1 cellular context compared by ENCODE assay signal in genomic region chr2:23940976-23941605, GRCh38.
TF ChIP-seq lines count a peak whose summit lies in the region.

No MANE protein-coding gene starts in this region.

TF ChIP-seq in A549, 52 proteins besides CTCF, POLR2A, EP300 and RAD21 (continued from another document):
- TF ChIP-seq HMGXB4 (CRISPR knock-in tag; IDR thresholded peaks at IDR 0.05; ENCODE audit: borderline replicate concordance) (no peak), ZNF302 (CRISPR knock-in tag; IDR thresholded peaks at IDR 0.05) (no peak), USF2 (IDR thresholded peaks at IDR 0.05) (no peak), MAFK (IDR thresholded peaks at IDR 0.05; ENCODE audit: partially characterized antibody) (no peak), ELK1 (IDR thresholded peaks at IDR 0.05; ENCODE audit: low read depth, low read length) (no peak), RARB (CRISPR knock-in tag; IDR thresholded peaks at IDR 0.05) (no peak)
